ENCODE assay signal across 8 cellular contexts in genomic region chr19:3154957-3155736, GRCh38. TPM values are rescaled to one million over a fixed set of nuclear protein-coding genes. Genes with fewer than 3 reads are reported as not detected.
DNase-seq lines count a peak whose midpoint lies in the region; ATAC-seq, FAIRE-seq and TF ChIP-seq lines count a peak whose summit lies in the region.

No MANE protein-coding gene starts in this region.

- intact Hi-C loops in kidney (cut with DNase I): no loop called here

- peaks cover 5% of the 10 kb centered on the region for H3K36me3 Mint-ChIP-seq in T-helper 17 cell (ENCODE audit: low read depth)

- H3K4me3 ChIP-seq in kidney (ENCODE audit: low read length in 2 of 2): no peak overlapping the region

- TF ChIP-seq CTCF in kidney (IDR thresholded peaks at IDR 0.05; ENCODE audit: borderline replicate concordance, extremely low read depth, insufficient read depth): no peak

- DNase-seq in T-helper 17 cell (peak; percentile 69 to 82 (median 74)), amniotic epithelial cell (ENCODE audit: low read depth) (peak; percentile 99), kidney (peak; percentile 93), NCI-H2107 treated with DMSO at 0.1 percent for 48 hours (lab: John Stamatoyannopoulos, UW; ENCODE audit: unreplicated experiment) (no peak), frontal cortex (ENCODE audit: low spot score in 2 of 2) (no peak)
- DNase-seq in stimulated activated CD4-positive, alpha-beta T cell treated with anti-CD3 and anti-CD28 coated beads, TNF-alpha, amount 100 ng/mL, for 48 hours (ENCODE audit: low read depth in 3 of 3): peak; percentile 81 to 84 (median 82)

- no peak overlapping the region for H3K4me3 Mint-ChIP-seq in T-helper 17 cell

- H3K9me3 ChIP-seq in T-helper 17 cell (ENCODE audit: control insufficient read depth, low read length, poor library complexity, severe bottlenecking) (no peaks in the 10 kb centered on the region), kidney (ENCODE audit: control insufficient read depth in 1 of 2, low read length in 2 of 2) (no peaks in the 10 kb centered on the region)

- FAIRE-seq in kidney (lab: Jason Lieb, UNC) (no peak), frontal cortex (lab: Jason Lieb, UNC) (no peak)

- H3K4me1 Mint-ChIP-seq in T-helper 17 cell: peaks cover 8% of the 10 kb centered on the region

- no peak overlapping the region for H3K27ac Mint-ChIP-seq in T-helper 17 cell

- H3K4me1 ChIP-seq in kidney (ENCODE audit: control insufficient read depth in 1 of 2, insufficient read depth in 1 of 2, low read depth in 1 of 2, low read length in 2 of 2): peaks cover 0 to 10% of the 10 kb centered on the region in 2 donors

- H3K36me3 ChIP-seq in kidney (ENCODE audit: control insufficient read depth in 1 of 2, insufficient read depth in 2 of 2, low read length in 2 of 2): no peaks in the 10 kb centered on the region

- ATAC-seq in GM18498 (IDR thresholded peaks at IDR 0.05; ENCODE audit: unreplicated experiment): peak; percentile 79
- peak; percentile 80 for ATAC-seq in HG03196 (IDR thresholded peaks at IDR 0.05; ENCODE audit: unreplicated experiment)
- peak; percentile 95 for ATAC-seq in T-helper 17 cell

- peak overlapping the region in 1 of 2 donors; percentile 12 for H3K9ac ChIP-seq in kidney (ENCODE audit: low read length in 2 of 2)

- H3K27me3 Mint-ChIP-seq in T-helper 17 cell: no peaks in the 10 kb centered on the region

- peak overlapping the region; percentile 32 to 78 for H3K27ac ChIP-seq in kidney (ENCODE audit: low read depth in 2 of 2, low read length in 2 of 2)

RNA-seq across cellular contexts. Expression of gene GNA15, which starts 19.3 kb away (rescaled TPM):
- 10 to 100 TPM; 28.7 to 54.1 TPM for total RNA-seq in T-helper 17 cell
- total RNA-seq in kidney: 8.7 TPM
- 1.7 TPM for polyA plus RNA-seq in kidney (ENCODE audit: insufficient read depth, low read depth, low replicate concordance)
- total RNA-seq in frontal cortex: 0.82 TPM

RNA-seq across cellular contexts. Expression of gene S1PR4, which starts 23.4 kb away (rescaled TPM):
- 10 to 100 TPM; 83.1 to 97.0 TPM for total RNA-seq in T-helper 17 cell
- 5.1 TPM for total RNA-seq in kidney
- 0.67 TPM for polyA plus RNA-seq in kidney (ENCODE audit: insufficient read depth, low read depth, low replicate concordance)
- 0.41 TPM for total RNA-seq in frontal cortex

RNA-seq across cellular contexts. Expression of gene NCLN, which starts 30.6 kb away (rescaled TPM):
- total RNA-seq in T-helper 17 cell (10 to 100 TPM; 47.8 to 50.6 TPM), kidney (43.3 TPM), frontal cortex (13.9 TPM)
- polyA plus RNA-seq in kidney (ENCODE audit: insufficient read depth, low read depth, low replicate concordance): 63.2 TPM

Comparison
In these comparisons a context has a peak if more than half of its experiments do, and no peak if none do; other contexts are left out.
1. DNase-seq: peak in T-helper 17 cell (3 of 3), amniotic epithelial cell (single experiment), kidney (single experiment) and stimulated activated CD4-positive, alpha-beta T cell treated with anti-CD3 and anti-CD28 coated beads, TNF-alpha, amount 100 ng/mL, for 48 hours (3 of 3); none in NCI-H2107 treated with DMSO at 0.1 percent for 48 hours (single experiment) and frontal cortex (0 of 2).
2. RNA of gene S1PR4, which starts 23.4 kb away (total RNA-seq): 83.1 to 97.0 TPM in T-helper 17 cell; 5.1 TPM in kidney (single experiment) and 0.41 TPM in frontal cortex (single experiment); every median in the first group is over 10 times any median in the second.
3. Peak in every context shown above with its lines, with median percentiles within 50 percentile points of each other: ATAC-seq.